30 cellular contexts compared by ENCODE assay signal in the genomic region with DNA sequence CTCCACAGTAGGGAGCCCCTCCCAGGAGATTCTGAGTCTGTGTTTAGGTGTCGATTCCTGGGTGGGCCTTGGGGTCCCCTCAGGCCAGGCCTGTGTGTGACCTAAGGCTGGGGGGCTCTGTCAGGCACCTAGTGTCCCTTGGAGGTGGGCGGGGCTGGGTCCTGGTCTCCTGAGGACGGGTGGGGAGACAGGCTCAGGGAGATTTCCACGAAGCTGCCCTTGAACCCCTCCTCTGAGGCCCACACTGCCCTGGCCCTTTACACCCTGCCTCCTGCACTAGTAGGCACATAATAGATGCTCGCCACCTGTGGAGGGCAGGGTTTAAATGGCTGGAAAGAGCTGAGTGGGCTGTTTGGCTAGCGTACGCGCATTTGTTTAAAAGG. TPM values are rescaled to one million over a fixed set of nuclear protein-coding genes. Genes with fewer than 3 reads are reported as not detected.
"Had no signal": no experiment of that assay in that cellular context is flagged by ENCODE, and none has a peak within 500 bp of the region (broad histone marks: within the 10 kb centered on the region; RNA-seq: fewer than 3 reads in every experiment).

No MANE protein-coding gene starts in this region.

- H3K4me1 Mint-ChIP-seq: activated B cell treated with CpG ODN at 0.5 μM for 24 hours; activated CD4-positive, alpha-beta T cell treated with anti-CD3 and anti-CD28 coated beads for 36 hours; activated naive CD8-positive, alpha-beta T cell treated with anti-CD3 and anti-CD28 coated beads for 36 hours; central memory CD8-positive, alpha-beta T cell; natural killer cell; stimulated activated memory B cell treated with anti-CD40 and anti-IgM and Interleukin-4, amounts not matched to agents 10 μg/mL and 1 μg/mL and 100 μg/mL, for 72 hours had no signal

- H3K9me3 ChIP-seq: colonic mucosa, pancreas, stomach, suprapubic skin, tibial nerve had no signal

- H3K27ac ChIP-seq: colonic mucosa, dorsolateral prefrontal cortex, pancreas, stomach, suprapubic skin, tibial nerve had no signal

- H3K4me3 ChIP-seq: colonic mucosa, dorsolateral prefrontal cortex, pancreas, stomach, suprapubic skin, tibial nerve had no signal

- H3K36me3 ChIP-seq: colonic mucosa, pancreas, stomach, suprapubic skin, tibial nerve had no signal

- DNase-seq: activated B cell treated with CpG ODN at 0.5 μM for 24 hours; activated CD4-positive, alpha-beta T cell treated with anti-CD3 and anti-CD28 coated beads for 36 hours; activated CD4-positive, alpha-beta T cell treated with anti-CD3 and anti-CD28 coated beads, Interleukin-2, amount 50 U/mL, for 48 hours; activated CD8-positive, alpha-beta memory T cell treated with anti-CD3 and anti-CD28 coated beads, Interleukin-2, amount 50 U/mL, for 48 hours; activated naive CD4-positive, alpha-beta T cell treated with Interleukin-2 at 50 U/mL for 16 hours; activated naive CD8-positive, alpha-beta T cell treated with anti-CD3 and anti-CD28 coated beads for 36 hours; activated T-cell treated with anti-CD3 and anti-CD28 coated beads, Interleukin-2, amount 50 U/mL, for 4 hours; colonic mucosa; dorsolateral prefrontal cortex; effector memory CD8-positive, alpha-beta T cell; foreskin melanocyte; islet precursor cell; natural killer cell; small intestine; stimulated activated CD4-positive, alpha-beta T cell treated with anti-CD3 and anti-CD28 coated beads, Interleukin-15, amount 100 ng/mL, for 24 hours; stomach; T-helper 9 cell had no signal

- H3K4me3 Mint-ChIP-seq: activated B cell treated with CpG ODN at 0.5 μM for 24 hours; activated CD4-positive, alpha-beta T cell treated with anti-CD3 and anti-CD28 coated beads for 36 hours; activated naive CD8-positive, alpha-beta T cell treated with anti-CD3 and anti-CD28 coated beads for 36 hours; activated T-cell treated with anti-CD3 and anti-CD28 coated beads, Interleukin-2, amount 50 U/mL, for 4 hours; central memory CD8-positive, alpha-beta T cell; effector memory CD8-positive, alpha-beta T cell; natural killer cell; stimulated activated memory B cell treated with anti-CD40 and anti-IgM and Interleukin-4, amounts not matched to agents 10 μg/mL and 1 μg/mL and 100 μg/mL, for 72 hours had no signal

- H3K9me3 Mint-ChIP-seq: activated naive CD8-positive, alpha-beta T cell treated with anti-CD3 and anti-CD28 coated beads for 36 hours; activated T-cell treated with anti-CD3 and anti-CD28 coated beads, Interleukin-2, amount 50 U/mL, for 4 hours; activated T-helper 2 cell treated with anti-CD3 and anti-CD28 coated beads, Interferon-gamma antibody, Interleukin-2, Interleukin-4, amounts not matched to agents 10 μg/mL and 5 μg/mL and 100 μg/mL, durations not matched to agents 14 hours and 24 hours and 36 hours; central memory CD8-positive, alpha-beta T cell; effector memory CD8-positive, alpha-beta T cell; natural killer cell had no signal

- H3K27ac Mint-ChIP-seq: activated B cell treated with CpG ODN at 0.5 μM for 24 hours; activated CD4-positive, alpha-beta T cell treated with anti-CD3 and anti-CD28 coated beads for 36 hours; activated naive CD8-positive, alpha-beta T cell treated with anti-CD3 and anti-CD28 coated beads for 36 hours; activated T-helper 2 cell treated with anti-CD3 and anti-CD28 coated beads, Interferon-gamma antibody, Interleukin-2, Interleukin-4, amounts not matched to agents 10 μg/mL and 5 μg/mL and 100 μg/mL, durations not matched to agents 14 hours and 24 hours and 36 hours; effector memory CD8-positive, alpha-beta T cell; natural killer cell; stimulated activated memory B cell treated with anti-CD40 and anti-IgM and Interleukin-4, amounts not matched to agents 10 μg/mL and 1 μg/mL and 100 μg/mL, for 72 hours had no signal

- H3K27me3 ChIP-seq: colonic mucosa, dorsolateral prefrontal cortex, pancreas, tibial nerve had no signal

- H3K36me3 Mint-ChIP-seq: activated naive CD8-positive, alpha-beta T cell treated with anti-CD3 and anti-CD28 coated beads for 36 hours; natural killer cell; stimulated activated memory B cell treated with anti-CD40 and anti-IgM and Interleukin-4, amounts not matched to agents 10 μg/mL and 1 μg/mL and 100 μg/mL, for 72 hours had no signal

- H3K27me3 Mint-ChIP-seq: activated B cell treated with CpG ODN at 0.5 μM for 24 hours had no signal

- H3K4me1 ChIP-seq: colonic mucosa, pancreas, stomach, suprapubic skin, tibial nerve had no signal

- ATAC-seq: activated CD4-positive, alpha-beta T cell treated with anti-CD3 and anti-CD28 coated beads for 36 hours; activated T-cell treated with anti-CD3 and anti-CD28 coated beads, Interleukin-2, amount 50 U/mL, for 4 hours; effector memory CD8-positive, alpha-beta T cell; esophagus mucosa; natural killer cell; sciatic nerve; stimulated activated memory B cell treated with anti-CD40 and anti-IgM and Interleukin-4, amounts not matched to agents 10 μg/mL and 1 μg/mL and 100 μg/mL, for 72 hours had no signal

RNA-seq across cellular contexts. Expression of a gene that starts 32.9 kb away (rescaled TPM):
- total RNA-seq: activated B cell treated with CpG ODN at 0.5 μM for 24 hours; activated CD4-positive, alpha-beta T cell treated with anti-CD3 and anti-CD28 coated beads for 36 hours; activated CD8-positive, alpha-beta memory T cell treated with anti-CD3 and anti-CD28 coated beads for 36 hours; activated T-helper 2 cell treated with anti-CD3 and anti-CD28 coated beads, Interferon-gamma antibody, Interleukin-2, Interleukin-4, amounts not matched to agents 10 μg/mL and 5 μg/mL and 100 μg/mL, durations not matched to agents 14 hours and 24 hours and 36 hours; astrocyte; T-helper 1 cell treated with Interleukin-12 subunit alpha and Interleukin-12 subunit beta and Interleukin-4 antibody, amounts not matched to agents 30 ng/mL and 1 ng/mL, for 36 hours had no signal

RNA-seq across cellular contexts. Expression of a gene that starts 44.7 kb away (rescaled TPM):
- total RNA-seq: activated B cell treated with CpG ODN at 0.5 μM for 24 hours; activated CD4-positive, alpha-beta T cell treated with anti-CD3 and anti-CD28 coated beads for 36 hours; activated CD8-positive, alpha-beta memory T cell treated with anti-CD3 and anti-CD28 coated beads for 36 hours; activated naive CD8-positive, alpha-beta T cell treated with anti-CD3 and anti-CD28 coated beads for 36 hours; activated T-cell treated with anti-CD3 and anti-CD28 coated beads, Interleukin-2, amount 50 U/mL, for 4 hours; activated T-helper 2 cell treated with anti-CD3 and anti-CD28 coated beads, Interferon-gamma antibody, Interleukin-2, Interleukin-4, amounts not matched to agents 10 μg/mL and 5 μg/mL and 100 μg/mL, durations not matched to agents 14 hours and 24 hours and 36 hours; colonic mucosa; endothelial cell of umbilical vein; esophagus mucosa; lung microvascular endothelial cell; natural killer cell; sciatic nerve; stomach; suprapubic skin; T-helper 1 cell treated with Interleukin-12 subunit alpha and Interleukin-12 subunit beta and Interleukin-4 antibody, amounts not matched to agents 30 ng/mL and 1 ng/mL, for 36 hours; tibial nerve had no signal
- polyA plus RNA-seq: endothelial cell of umbilical vein, small intestine, stomach had no signal
